Comparison of ENCODE assay signal across 27 cellular contexts in genomic region chr12:32171211-32171610, GRCh38.
DNase-seq lines count a peak whose midpoint lies in the region; ATAC-seq and TF ChIP-seq lines count a peak whose summit lies in the region.
"Had no signal": no experiment of that assay in that cellular context is flagged by ENCODE, and none has a peak within 500 bp of the region (broad histone marks: within the 10 kb centered on the region; RNA-seq: fewer than 3 reads in every experiment).

No MANE protein-coding gene starts in this region.

- peaks cover 21% of the 10 kb centered on the region for H3K4me1 Mint-ChIP-seq in endodermal cell

- no peaks in the 10 kb centered on the region for H3K27me3 ChIP-seq in BLaER1
- H3K27me3 ChIP-seq in HUES48 (ENCODE audit: control insufficient read depth, insufficient read depth, low read length): no peaks in the 10 kb centered on the region
- no peaks in the 10 kb centered on the region for H3K27me3 ChIP-seq in endodermal cell (ENCODE audit: control insufficient read depth, insufficient read depth, low read length, poor library complexity, severe bottlenecking)
- H3K27me3 ChIP-seq: SJSA1 had no signal

- H3K4me2 ChIP-seq in BLaER1: peak overlapping the region; percentile 60
- H3K4me2 ChIP-seq: PC-9 had no signal

- peak; percentile 68 for DNase-seq in endodermal cell
- DNase-seq in myocyte (ENCODE audit: low read depth): peak; percentile 40
- DNase-seq in DMS53 (lab: John Stamatoyannopoulos, UW): no peak
- DNase-seq in SHP77 treated with DMSO at 0.1 percent for 48 hours (lab: John Stamatoyannopoulos, UW): no peak
- DNase-seq: 8988T; CD4-positive, alpha-beta memory T cell; COR-L47; GDM1; HFFc6; MV-4-11; NCI-H1105 treated with DMSO at 0.1 percent for 48 hours; NCI-H146; NCI-H2029; NCI-H446 treated with DMSO at 0.1 percent for 48 hours; NCI-H526; NK-92 treated with Interleukin-12 subunit alpha and Interleukin-12 subunit beta, amount 100 ng/mL, for 24 hours; PC-9 had no signal

- peaks cover 12% of the 10 kb centered on the region for H3K36me3 Mint-ChIP-seq in endodermal cell (ENCODE audit: low read depth)

- H3K4me1 ChIP-seq in BLaER1 (peaks cover 29% of the 10 kb centered on the region), HUES48 (ENCODE audit: control insufficient read depth, insufficient read depth, low read length) (peaks cover 26% of the 10 kb centered on the region), endodermal cell (ENCODE audit: control insufficient read depth, insufficient read depth, low read length) (no peaks in the 10 kb centered on the region)
- H3K4me1 ChIP-seq: HAP-1, SJSA1 had no signal

- no peak for TF ChIP-seq CTCF in endodermal cell (conservative IDR thresholded peaks at IDR 0.05)

- peak overlapping the region; percentile 81 for H3K27ac Mint-ChIP-seq in endodermal cell
- H3K27ac Mint-ChIP-seq: HFFc6 had no signal

- no peaks in the 10 kb centered on the region for H3K9me3 Mint-ChIP-seq in endodermal cell
- H3K9me3 Mint-ChIP-seq: CD4-positive, alpha-beta memory T cell; HFFc6 had no signal

- H3K27me3 Mint-ChIP-seq in endodermal cell (ENCODE audit: insufficient read depth): no peaks in the 10 kb centered on the region
- H3K27me3 Mint-ChIP-seq: CD4-positive, alpha-beta memory T cell had no signal

- H3K4me3 Mint-ChIP-seq in endodermal cell: no peak overlapping the region
- H3K4me3 Mint-ChIP-seq: CD4-positive, alpha-beta memory T cell; HFFc6 had no signal

- H4K20me1 ChIP-seq in BLaER1: no peaks in the 10 kb centered on the region

- H3K9me3 ChIP-seq in BLaER1 (peaks cover 16% of the 10 kb centered on the region), HUES48 (ENCODE audit: control insufficient read depth, insufficient read depth, low read length) (no peaks in the 10 kb centered on the region), endodermal cell (ENCODE audit: control insufficient read depth, low read length) (peaks cover 5% of the 10 kb centered on the region)
- H3K9me3 ChIP-seq: SJSA1 had no signal

- H3K9ac ChIP-seq in BLaER1 (no peak overlapping the region), HUES48 (ENCODE audit: low read depth, low read length) (no peak overlapping the region), endodermal cell (ENCODE audit: extremely low read depth, low read length, poor library complexity, severe bottlenecking) (no peak overlapping the region)

- H3K4me3 ChIP-seq in BLaER1 (no peak overlapping the region), HUES48 (ENCODE audit: low read depth, low read length) (no peak overlapping the region; the same call in 1 of the 2 replicates), endodermal cell (ENCODE audit: low read length) (no peak overlapping the region)
- H3K4me3 ChIP-seq: GM12878, HAP-1, PC-9, SJSA1 had no signal

- H3K27ac ChIP-seq in BLaER1 (0 out of 2 replicates have a peak overlapping the region, but pooled peaks have one; percentile 19), HUES48 (ENCODE audit: low read depth, low read length) (peak overlapping the region; percentile 34), endodermal cell (ENCODE audit: low read depth, low read length) (no peak overlapping the region)
- H3K27ac ChIP-seq: HL-60, PC-9, SJSA1 had no signal

- WGBS in endodermal cell (ENCODE audit: insufficient coverage in 1 of 2, insufficient read length in 1 of 2), 2 experiments: 74 to 83% methylated on average over 6 to 7 of the region's 7 CpGs

- ATAC-seq in HG02970 (IDR thresholded peaks at IDR 0.05; ENCODE audit: low FRiP score, unreplicated experiment) (no peak), GM21423 (IDR thresholded peaks at IDR 0.05; ENCODE audit: unreplicated experiment) (no peak)
- ATAC-seq: GM12878, HepG2, Right ventricle myocardium inferior had no signal

- H3K36me3 ChIP-seq in BLaER1 (peaks cover 10% of the 10 kb centered on the region), HUES48 (ENCODE audit: control insufficient read depth, insufficient read depth, low read length) (peaks cover 8% of the 10 kb centered on the region), endodermal cell (ENCODE audit: control insufficient read depth, insufficient read depth, low read length) (peaks cover 5% of the 10 kb centered on the region)
- H3K36me3 ChIP-seq: HAP-1, SJSA1 had no signal

Comparison
In these comparisons a context has a peak if more than half of its experiments do, and no peak if none do; other contexts are left out.
1. DNase-seq: peak in endodermal cell (single experiment) and myocyte (single experiment); none in DMS53 (single experiment) and SHP77 treated with DMSO at 0.1 percent for 48 hours (single experiment).